1 cellular context compared by ENCODE assay signal in the genomic region with DNA sequence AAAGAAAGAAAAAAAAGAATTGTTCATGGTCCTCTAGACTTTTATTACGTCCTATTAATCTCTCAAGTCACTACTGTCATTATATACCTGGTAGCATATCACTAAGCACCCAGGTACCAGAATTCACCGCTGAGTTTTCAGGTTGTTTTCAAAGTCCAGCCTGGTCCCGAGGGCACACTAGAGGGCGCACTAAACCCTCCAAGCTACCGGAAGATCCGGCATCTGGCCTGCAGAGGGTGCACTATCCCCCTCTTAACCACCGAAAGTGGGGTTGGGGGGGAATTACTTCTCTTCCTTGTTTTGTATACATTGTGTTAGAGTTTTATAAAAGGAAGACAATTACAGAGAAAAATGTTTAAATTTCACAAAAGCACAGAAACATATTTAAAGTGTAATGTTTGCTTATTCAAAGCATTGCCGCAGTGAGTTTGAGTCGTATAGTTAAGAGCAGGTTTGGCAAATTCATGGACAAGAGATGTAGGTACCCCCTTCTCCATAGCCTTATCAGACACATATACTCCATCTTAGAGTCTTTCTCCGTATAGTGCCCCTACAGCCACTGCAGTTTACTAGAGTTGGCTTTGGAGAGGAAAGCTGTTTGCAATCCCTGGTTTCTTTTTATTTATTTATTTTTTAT.
TF ChIP-seq lines count a peak whose summit lies in the region.

No MANE protein-coding gene starts in this region.

TF ChIP-seq in SK-N-SH treated with all-trans-retinoic acid at 6 μM for 48 hours, 23 proteins besides CTCF, POLR2A, EP300 and RAD21 (continued from another document):
- TF ChIP-seq, protein P1, sequence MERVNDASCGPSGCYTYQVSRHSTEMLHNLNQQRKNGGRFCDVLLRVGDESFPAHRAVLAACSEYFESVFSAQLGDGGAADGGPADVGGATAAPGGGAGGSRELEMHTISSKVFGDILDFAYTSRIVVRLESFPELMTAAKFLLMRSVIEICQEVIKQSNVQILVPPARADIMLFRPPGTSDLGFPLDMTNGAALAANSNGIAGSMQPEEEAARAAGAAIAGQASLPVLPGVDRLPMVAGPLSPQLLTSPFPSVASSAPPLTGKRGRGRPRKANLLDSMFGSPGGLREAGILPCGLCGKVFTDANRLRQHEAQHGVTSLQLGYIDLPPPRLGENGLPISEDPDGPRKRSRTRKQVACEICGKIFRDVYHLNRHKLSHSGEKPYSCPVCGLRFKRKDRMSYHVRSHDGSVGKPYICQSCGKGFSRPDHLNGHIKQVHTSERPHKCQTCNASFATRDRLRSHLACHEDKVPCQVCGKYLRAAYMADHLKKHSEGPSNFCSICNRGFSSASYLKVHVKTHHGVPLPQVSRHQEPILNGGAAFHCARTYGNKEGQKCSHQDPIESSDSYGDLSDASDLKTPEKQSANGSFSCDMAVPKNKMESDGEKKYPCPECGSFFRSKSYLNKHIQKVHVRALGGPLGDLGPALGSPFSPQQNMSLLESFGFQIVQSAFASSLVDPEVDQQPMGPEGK (CRISPR knock-in tag; IDR thresholded peaks at IDR 0.05; ENCODE audit: borderline replicate concordance), result no peak
- TF ChIP-seq, protein P2, sequence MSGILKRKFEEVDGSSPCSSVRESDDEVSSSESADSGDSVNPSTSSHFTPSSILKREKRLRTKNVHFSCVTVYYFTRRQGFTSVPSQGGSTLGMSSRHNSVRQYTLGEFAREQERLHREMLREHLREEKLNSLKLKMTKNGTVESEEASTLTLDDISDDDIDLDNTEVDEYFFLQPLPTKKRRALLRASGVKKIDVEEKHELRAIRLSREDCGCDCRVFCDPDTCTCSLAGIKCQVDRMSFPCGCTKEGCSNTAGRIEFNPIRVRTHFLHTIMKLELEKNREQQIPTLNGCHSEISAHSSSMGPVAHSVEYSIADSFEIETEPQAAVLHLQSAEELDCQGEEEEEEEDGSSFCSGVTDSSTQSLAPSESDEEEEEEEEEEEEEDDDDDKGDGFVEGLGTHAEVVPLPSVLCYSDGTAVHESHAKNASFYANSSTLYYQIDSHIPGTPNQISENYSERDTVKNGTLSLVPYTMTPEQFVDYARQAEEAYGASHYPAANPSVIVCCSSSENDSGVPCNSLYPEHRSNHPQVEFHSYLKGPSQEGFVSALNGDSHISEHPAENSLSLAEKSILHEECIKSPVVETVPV (CRISPR knock-in tag; IDR thresholded peaks at IDR 0.05), result no peak
- TF ChIP-seq TOX (CRISPR knock-in tag; IDR thresholded peaks at IDR 0.05; ENCODE audit: borderline replicate concordance) (no peak), TCF4 (CRISPR knock-in tag; IDR thresholded peaks at IDR 0.05; ENCODE audit: borderline replicate concordance) (no peak), ZFP3 (CRISPR knock-in tag; IDR thresholded peaks at IDR 0.05) (no peak), CSDC2 (CRISPR knock-in tag; IDR thresholded peaks at IDR 0.05) (no peak), ESRRG (CRISPR knock-in tag; IDR thresholded peaks at IDR 0.05) (no peak), ZFP30 (CRISPR knock-in tag; IDR thresholded peaks at IDR 0.05) (no peak)
